In the genomic region with DNA sequence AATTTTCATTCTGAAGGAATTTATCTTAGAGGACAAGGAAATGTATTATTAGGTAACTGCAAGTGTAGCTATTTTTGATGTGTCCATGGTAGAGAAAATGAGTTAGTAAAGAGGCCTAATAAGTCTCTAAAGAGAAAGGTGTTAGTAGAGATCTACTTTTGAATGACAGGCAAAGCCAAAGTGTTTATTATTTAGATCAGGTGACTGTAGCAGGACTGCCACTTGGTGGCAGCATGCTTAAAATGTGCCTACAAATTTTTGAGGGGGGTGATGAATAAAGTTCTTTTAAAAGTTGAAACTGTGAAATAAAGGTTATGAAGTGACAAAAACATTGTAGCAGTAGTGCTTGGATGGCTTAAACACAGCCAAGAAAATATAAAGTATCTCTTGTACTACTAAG, we compare ENCODE assay signal across 15 cellular contexts.
A peak's percentile ranks its signal among the peaks of the same experiment; 100 is the strongest.
DNase-seq lines count a peak whose midpoint lies in the region; FAIRE-seq and TF ChIP-seq lines count a peak whose summit lies in the region.
"Had no signal": no experiment of that assay in that cellular context is flagged by ENCODE, and none has a peak within 500 bp of the region (broad histone marks: within the 10 kb centered on the region; RNA-seq: fewer than 3 reads in every experiment).

No MANE protein-coding gene starts in this region.

- H3K79me2 ChIP-seq in keratinocyte (ENCODE audit: control insufficient read depth, insufficient read depth, low read length), result no peaks in the 10 kb centered on the region

- no peak overlapping the region for H3K9ac ChIP-seq in keratinocyte (ENCODE audit: control insufficient read depth, extremely low read depth, insufficient read depth, low read length)

- no peaks in the 10 kb centered on the region for H3K9me3 ChIP-seq in keratinocyte (ENCODE audit: control insufficient read depth, low read depth, low read length)

- no peaks in the 10 kb centered on the region for H3K27me3 ChIP-seq in keratinocyte (ENCODE audit: control insufficient read depth, extremely low read depth, insufficient read depth, low read length)

- H4K20me1 ChIP-seq in keratinocyte (ENCODE audit: control insufficient read depth, extremely low read depth, insufficient read depth, low read length), result no peaks in the 10 kb centered on the region

- H3K4me2 ChIP-seq in keratinocyte (ENCODE audit: control insufficient read depth, extremely low read depth, insufficient read depth, low read depth, low read length), result no peak overlapping the region

- no peaks in the 10 kb centered on the region for H3K4me1 ChIP-seq in keratinocyte (ENCODE audit: control insufficient read depth, extremely low read depth, insufficient read depth, low read length)

- H3K9me1 ChIP-seq in keratinocyte (ENCODE audit: control insufficient read depth, extremely low read depth, insufficient read depth, low read length), result no peaks in the 10 kb centered on the region

- no peak overlapping the region for H3K27ac ChIP-seq in C4-2B
- H3K27ac ChIP-seq in keratinocyte (ENCODE audit: control insufficient read depth, insufficient read depth, low read length), result no peak overlapping the region

- DNase-seq in RKO (ENCODE audit: low spot score), result peak; percentile 22
- no peak for DNase-seq in keratinocyte (ENCODE audit: low read depth, low spot score)
- no peak for DNase-seq in GOT3 (lab: John Stamatoyannopoulos, UW)
- no peak for DNase-seq in activated CD4-positive, CD25-positive, alpha-beta regulatory T cell treated with anti-CD3 and anti-CD28 coated beads, Interleukin-2, amount 50 U/mL, for 72 hours
- no peak for DNase-seq in NCI-H128 (lab: John Stamatoyannopoulos, UW; ENCODE audit: unreplicated experiment)
- DNase-seq in activated CD4-positive, alpha-beta T cell treated with anti-CD3 and anti-CD28 coated beads, Interleukin-2, amount 50 U/mL, for 1 hour, result no peak
- DNase-seq: activated CD8-positive, alpha-beta memory T cell treated with anti-CD3 and anti-CD28 coated beads for 24 hours; activated naive CD4-positive, alpha-beta T cell treated with Interleukin-2 at 50 U/mL for 16 hours; HCEC 1CT; NCI-H2029 treated with DMSO at 0.1 percent for 48 hours; OCI-M1; T-helper 9 cell had no signal

- no peak for FAIRE-seq in keratinocyte (lab: Jason Lieb, UNC)
- FAIRE-seq: GM19239 had no signal

- no peaks in the 10 kb centered on the region for H3K36me3 ChIP-seq in keratinocyte (ENCODE audit: control insufficient read depth in 2 of 2, extremely low read depth in 1 of 2, insufficient read depth in 2 of 2, low read length in 2 of 2)

- H3K4me3 ChIP-seq in keratinocyte (ENCODE audit: control insufficient read depth in 2 of 3, extremely low read depth in 1 of 3, insufficient read depth in 2 of 3, low read depth in 1 of 3, low read length in 3 of 3), result no peak overlapping the region

- no peak overlapping the region for H2AFZ ChIP-seq in keratinocyte (ENCODE audit: control insufficient read depth, low read length)

- dilution Hi-C loops in keratinocyte (cut with MboI; ENCODE audit: extremely low pct_ligation_motif_present, low sequenced_read_pairs), result no loop called here

- TF ChIP-seq CTCF in C4-2B (conservative IDR thresholded peaks at IDR 0.05) (peak; percentile 28), GM12872 (IDR thresholded peaks at IDR 0.05; ENCODE audit: insufficient read depth, low read depth, low read length) (peak; percentile 40; the same call in 2 of the 3 replicates), keratinocyte (optimal IDR thresholded peaks at IDR 0.05 in 1 of 3, IDR thresholded peaks at IDR 0.05 in 1 of 3, conservative IDR thresholded peaks at IDR 0.05 in 1 of 3; ENCODE audit: extremely low read depth in 1 of 3, insufficient read depth in 2 of 3, low read length in 3 of 3) (peak in 2 of 3 experiments; percentile 3 to 5)
